Comparison of ENCODE assay signal across 32 cellular contexts in genomic region chr3:38313263-38313662, GRCh38. TPM values are rescaled to one million over a fixed set of nuclear protein-coding genes. Genes with fewer than 3 reads are reported as not detected.
"Had no signal": no experiment of that assay in that cellular context is flagged by ENCODE, and none has a peak within 500 bp of the region (broad histone marks: within the 10 kb centered on the region; RNA-seq: fewer than 3 reads in every experiment).

No MANE protein-coding gene starts in this region.

- H3K27ac Mint-ChIP-seq: activated B cell treated with CpG ODN at 0.5 μM for 24 hours; activated CD8-positive, alpha-beta memory T cell treated with anti-CD3 and anti-CD28 coated beads, Interleukin-2, amount 10 ng/mL, durations not matched to agents 7 days and 5 days; activated CD8-positive, alpha-beta T cell treated with anti-CD3 and anti-CD28 coated beads, Interleukin-2, amount 10 ng/mL, durations not matched to agents 7 days and 5 days; activated naive CD4-positive, alpha-beta T cell treated with anti-CD3 and anti-CD28 coated beads, Interleukin-2, amount 10 ng/mL, durations not matched to agents 7 days and 5 days; activated naive CD4-positive, alpha-beta T cell treated with anti-CD3 and anti-CD28 coated beads, Interleukin-2, amount 50 U/mL, for 72 hours; activated naive CD8-positive, alpha-beta T cell treated with anti-CD3 and anti-CD28 coated beads, Interleukin-2, amount 10 ng/mL, durations not matched to agents 7 days and 5 days; activated T-helper 1 cell treated with anti-CD3 and anti-CD28 coated beads, Interleukin-12 subunit alpha, Interleukin-12 subunit beta, Interleukin-2, Interleukin-4 antibody, amounts not matched to agents 30 ng/mL and 10 ng/mL and 1 ng/mL, durations not matched to agents 14 hours and 24 hours and 36 hours; activated T-helper 2 cell treated with anti-CD3 and anti-CD28 coated beads, Interferon-gamma antibody, Interleukin-2, Interleukin-4, amounts not matched to agents 10 μg/mL and 5 μg/mL and 100 μg/mL, durations not matched to agents 14 hours and 24 hours and 36 hours; T-helper 2 cell treated with Interferon-gamma antibody and Interleukin-4, amounts not matched to agents 5 μg/mL and 100 μg/mL, for 36 hours had no signal

- DNase-seq: activated B cell treated with CpG ODN at 0.5 μM for 24 hours; activated CD4-positive, alpha-beta T cell treated with anti-CD3 and anti-CD28 coated beads for 48 hours; activated CD4-positive, alpha-beta T cell treated with anti-CD3 and anti-CD28 coated beads, Interleukin-2, amount 50 U/mL, for 1 hour; activated CD4-positive, alpha-beta T cell treated with anti-CD3 and anti-CD28 coated beads, Interleukin-2, amount 50 U/mL, for 48 hours; activated CD8-positive, alpha-beta memory T cell treated with anti-CD3 and anti-CD28 coated beads, Interleukin-2, amount 10 ng/mL, durations not matched to agents 7 days and 5 days; activated CD8-positive, alpha-beta memory T cell treated with anti-CD3 and anti-CD28 coated beads, Interleukin-2, amount 50 U/mL, for 4 hours; activated CD8-positive, alpha-beta T cell treated with anti-CD3 and anti-CD28 coated beads, Interleukin-2, amount 10 ng/mL, durations not matched to agents 7 days and 5 days; activated effector memory CD4-positive, alpha-beta T cell treated with anti-CD3 and anti-CD28 coated beads, Interleukin-2, amount 50 U/mL, for 16 hours; activated naive CD4-positive, alpha-beta T cell; activated naive CD4-positive, alpha-beta T cell treated with anti-CD3 and anti-CD28 coated beads, Interleukin-2, amount 10 ng/mL, durations not matched to agents 7 days and 5 days; activated naive CD8-positive, alpha-beta T cell treated with anti-CD3 and anti-CD28 coated beads, Interleukin-2, amount 10 ng/mL, durations not matched to agents 7 days and 5 days; activated T-cell treated with anti-CD3 and anti-CD28 coated beads, Interleukin-2, amount 50 U/mL, for 1 hour; activated T-cell treated with anti-CD3 and anti-CD28 coated beads, Interleukin-2, amount 50 U/mL, for 48 hours; central memory CD4-positive, alpha-beta T cell; cerebellar nuclear complex; colonic mucosa; effector CD8-positive, alpha-beta T cell; foreskin keratinocyte; T-helper 1 cell; T-helper 17 cell; T1000; WERI-Rb-1 had no signal

- FAIRE-seq: endometrium had no signal

- H3K36me3 Mint-ChIP-seq: activated CD8-positive, alpha-beta memory T cell treated with anti-CD3 and anti-CD28 coated beads, Interleukin-2, amount 10 ng/mL, durations not matched to agents 7 days and 5 days; activated naive CD4-positive, alpha-beta T cell treated with anti-CD3 and anti-CD28 coated beads, Interleukin-2, amount 10 ng/mL, durations not matched to agents 7 days and 5 days; activated naive CD4-positive, alpha-beta T cell treated with anti-CD3 and anti-CD28 coated beads, Interleukin-2, amount 50 U/mL, for 72 hours; activated naive CD8-positive, alpha-beta T cell treated with anti-CD3 and anti-CD28 coated beads, Interleukin-2, amount 10 ng/mL, durations not matched to agents 7 days and 5 days; brain had no signal

- H3K4me3 Mint-ChIP-seq: activated B cell treated with CpG ODN at 0.5 μM for 24 hours; activated CD8-positive, alpha-beta memory T cell treated with anti-CD3 and anti-CD28 coated beads, Interleukin-2, amount 10 ng/mL, durations not matched to agents 7 days and 5 days; activated CD8-positive, alpha-beta T cell treated with anti-CD3 and anti-CD28 coated beads, Interleukin-2, amount 10 ng/mL, durations not matched to agents 7 days and 5 days; activated naive CD4-positive, alpha-beta T cell treated with anti-CD3 and anti-CD28 coated beads, Interleukin-2, amount 10 ng/mL, durations not matched to agents 7 days and 5 days; activated naive CD8-positive, alpha-beta T cell treated with anti-CD3 and anti-CD28 coated beads, Interleukin-2, amount 10 ng/mL, durations not matched to agents 7 days and 5 days; activated T-helper 1 cell treated with anti-CD3 and anti-CD28 coated beads, Interleukin-12 subunit alpha, Interleukin-12 subunit beta, Interleukin-2, Interleukin-4 antibody, amounts not matched to agents 30 ng/mL and 10 ng/mL and 1 ng/mL, durations not matched to agents 14 hours and 24 hours and 36 hours; brain; T-helper 2 cell treated with Interferon-gamma antibody and Interleukin-4, amounts not matched to agents 5 μg/mL and 100 μg/mL, for 36 hours had no signal

- H3K4me1 Mint-ChIP-seq: activated B cell treated with CpG ODN at 0.5 μM for 24 hours; activated CD8-positive, alpha-beta memory T cell treated with anti-CD3 and anti-CD28 coated beads, Interleukin-2, amount 10 ng/mL, durations not matched to agents 7 days and 5 days; activated naive CD4-positive, alpha-beta T cell treated with anti-CD3 and anti-CD28 coated beads, Interleukin-2, amount 10 ng/mL, durations not matched to agents 7 days and 5 days; activated naive CD8-positive, alpha-beta T cell treated with anti-CD3 and anti-CD28 coated beads, Interleukin-2, amount 10 ng/mL, durations not matched to agents 7 days and 5 days; brain had no signal

- H3K9me3 Mint-ChIP-seq: activated B cell treated with CpG ODN at 0.5 μM for 24 hours; activated naive CD4-positive, alpha-beta T cell treated with anti-CD3 and anti-CD28 coated beads, Interleukin-2, amount 10 ng/mL, durations not matched to agents 7 days and 5 days; activated naive CD4-positive, alpha-beta T cell treated with anti-CD3 and anti-CD28 coated beads, Interleukin-2, amount 50 U/mL, for 72 hours; activated naive CD8-positive, alpha-beta T cell treated with anti-CD3 and anti-CD28 coated beads, Interleukin-2, amount 10 ng/mL, durations not matched to agents 7 days and 5 days; activated T-helper 1 cell treated with anti-CD3 and anti-CD28 coated beads, Interleukin-12 subunit alpha, Interleukin-12 subunit beta, Interleukin-2, Interleukin-4 antibody, amounts not matched to agents 30 ng/mL and 10 ng/mL and 1 ng/mL, durations not matched to agents 14 hours and 24 hours and 36 hours; activated T-helper 2 cell treated with anti-CD3 and anti-CD28 coated beads, Interferon-gamma antibody, Interleukin-2, Interleukin-4, amounts not matched to agents 10 μg/mL and 5 μg/mL and 100 μg/mL, durations not matched to agents 14 hours and 24 hours and 36 hours; brain; T-helper 2 cell treated with Interferon-gamma antibody and Interleukin-4, amounts not matched to agents 5 μg/mL and 100 μg/mL, for 36 hours had no signal

RNA-seq across cellular contexts. Expression of gene SLC22A14, which starts 31.2 kb away (rescaled TPM):
- total RNA-seq: activated CD8-positive, alpha-beta memory T cell treated with anti-CD3 and anti-CD28 coated beads, Interleukin-2, amount 10 ng/mL, durations not matched to agents 7 days and 5 days; activated CD8-positive, alpha-beta T cell treated with anti-CD3 and anti-CD28 coated beads, Interleukin-2, amount 10 ng/mL, durations not matched to agents 7 days and 5 days; activated naive CD4-positive, alpha-beta T cell treated with anti-CD3 and anti-CD28 coated beads, Interleukin-2, amount 50 U/mL, for 72 hours; activated T-helper 1 cell treated with anti-CD3 and anti-CD28 coated beads, Interleukin-12 subunit alpha, Interleukin-12 subunit beta, Interleukin-2, Interleukin-4 antibody, amounts not matched to agents 30 ng/mL and 10 ng/mL and 1 ng/mL, durations not matched to agents 14 hours and 24 hours and 36 hours; activated T-helper 2 cell treated with anti-CD3 and anti-CD28 coated beads, Interferon-gamma antibody, Interleukin-2, Interleukin-4, amounts not matched to agents 10 μg/mL and 5 μg/mL and 100 μg/mL, durations not matched to agents 14 hours and 24 hours and 36 hours; ascending aorta; dermis microvascular lymphatic vessel endothelial cell; epithelial cell of proximal tubule had no signal

RNA-seq across cellular contexts. Expression of gene SLC22A13, which starts 47.7 kb away (rescaled TPM):
- total RNA-seq: ascending aorta, epithelial cell of proximal tubule, glomerular endothelial cell had no signal
